In genomic region chrX:40278340-40279090, GRCh38 we compare ENCODE assay signal across 10 cellular contexts.
DNase-seq lines count a peak whose midpoint lies in the region; ATAC-seq, FAIRE-seq and TF ChIP-seq lines count a peak whose summit lies in the region.
"Had no signal": no experiment of that assay in that cellular context is flagged by ENCODE, and none has a peak within 500 bp of the region (broad histone marks: within the 10 kb centered on the region; RNA-seq: fewer than 3 reads in every experiment).

No MANE protein-coding gene starts in this region.

- FAIRE-seq in islet of Langerhans (lab: Jason Lieb, UNC) (peak; percentile 58), RCC 7860 (lab: Jason Lieb, UNC) (no peak)
- FAIRE-seq: GM12878 had no signal

- no peak overlapping the region for H3K4me3 ChIP-seq in BE2C (ENCODE audit: low read depth, low read length)
- H3K4me3 ChIP-seq: GM12878 had no signal

- no peak for DNase-seq in activated CD4-positive, CD25-positive, alpha-beta regulatory T cell (lab: John Stamatoyannopoulos, UW)
- peak; percentile 45 to 55 for DNase-seq in activated T-cell treated with anti-CD3 and anti-CD28 coated beads, Interleukin-2, amount 50 U/mL, for 48 hours
- DNase-seq in type B pancreatic cell (ENCODE audit: extremely low spot score, unreplicated experiment) (no peak), RCC 7860 (ENCODE audit: low spot score) (no peak), BE2C (no peak)

- no peaks in the 10 kb centered on the region for H3K9me3 ChIP-seq in BE2C

- no peaks in the 10 kb centered on the region for H3K36me3 Mint-ChIP-seq in type B pancreatic cell

- no peaks in the 10 kb centered on the region for H3K27me3 ChIP-seq in BE2C

- H3K36me3 ChIP-seq in BE2C = no peaks in the 10 kb centered on the region

- H3K27me3 Mint-ChIP-seq in type B pancreatic cell = no peaks in the 10 kb centered on the region

- peaks cover 3% of the 10 kb centered on the region; the same call in 1 of the 2 replicates for H3K4me1 ChIP-seq in BE2C

- peaks cover 14% of the 10 kb centered on the region for H3K9me3 Mint-ChIP-seq in type B pancreatic cell

- H3K27ac Mint-ChIP-seq in type B pancreatic cell = peak overlapping the region; percentile 34

- peak; percentile 60 to 77 for ATAC-seq in activated CD4-positive, CD25-positive, alpha-beta regulatory T cell treated with anti-CD3 and anti-CD28 coated beads, Interleukin-2, amount 50 U/mL, for 24 hours
- ATAC-seq in GM19467 (IDR thresholded peaks at IDR 0.05; ENCODE audit: unreplicated experiment) = no peak
- ATAC-seq: GM12878 had no signal

- TF ChIP-seq CTCF in type B pancreatic cell (conservative IDR thresholded peaks at IDR 0.05) (no peak), BE2C (IDR thresholded peaks at IDR 0.05; ENCODE audit: low read depth, low read length) (no peak)

- peaks cover 11% of the 10 kb centered on the region for H3K4me1 Mint-ChIP-seq in type B pancreatic cell (ENCODE audit: unreplicated experiment)

- H3K4me3 Mint-ChIP-seq in type B pancreatic cell = no peak overlapping the region
- H3K4me3 Mint-ChIP-seq: nephron had no signal

Comparison
In these comparisons a context has a peak if more than half of its experiments do, and no peak if none do; other contexts are left out.
1. DNase-seq: peak in activated T-cell treated with anti-CD3 and anti-CD28 coated beads, Interleukin-2, amount 50 U/mL, for 48 hours (2 of 2); none in activated CD4-positive, CD25-positive, alpha-beta regulatory T cell (0 of 4), type B pancreatic cell (single experiment), RCC 7860 (single experiment) and BE2C (single experiment).